ENCODE assay signal across 8 cellular contexts in genomic region chr4:67909910-67910905, GRCh38. TPM values are rescaled to one million over a fixed set of nuclear protein-coding genes. Genes with fewer than 3 reads are reported as not detected.
A peak's percentile ranks its signal among the peaks of the same experiment; 100 is the strongest.
DNase-seq lines count a peak whose midpoint lies in the region; ATAC-seq, FAIRE-seq and TF ChIP-seq lines count a peak whose summit lies in the region.

No MANE protein-coding gene starts in this region.

- H3K4me1 ChIP-seq in A549, result no peaks in the 10 kb centered on the region
- no peaks in the 10 kb centered on the region for H3K4me1 ChIP-seq in aorta (ENCODE audit: control insufficient read depth in 1 of 2, insufficient read depth in 2 of 2, low read length in 2 of 2)

- TF ChIP-seq CTCF in A549 (IDR thresholded peaks at IDR 0.05) (peak; percentile 42), fibroblast of villous mesenchyme (IDR thresholded peaks at IDR 0.05; ENCODE audit: insufficient read depth, low read depth, low read length) (peak; percentile 65)

- CTCF ChIA-PET in A549 (lab: Yijun Ruan, JAX), result interaction anchor here (0.6 to 1.5 kb wide), 4 partner anchors 10 to 365 kb away, joined by 3 to 5 read pairs (median 3); no protein-coding TSS in a partner anchor

- intact Hi-C loops in aorta (cut with DNase I), result no loop called here

- ATAC-seq in A549, result no peak
- ATAC-seq in GM18858 (IDR thresholded peaks at IDR 0.05; ENCODE audit: unreplicated experiment), result peak; percentile 56
- ATAC-seq in aorta (ENCODE audit: low FRiP score), result no peak
- ATAC-seq in HG03025 (IDR thresholded peaks at IDR 0.05; ENCODE audit: low FRiP score, unreplicated experiment), result no peak

- no peak for TF ChIP-seq POLR2A in A549 (IDR thresholded peaks at IDR 0.05; ENCODE audit: low read length)

- H3K4me3 ChIP-seq in A549 (no peak overlapping the region), fibroblast of villous mesenchyme (ENCODE audit: low read depth, low read length) (no peak overlapping the region), aorta (ENCODE audit: low read length in 2 of 2) (no peak overlapping the region)

- WGBS in A549 (ENCODE audit: missing lambda C conversion rate), result 13% methylated on average over 7 of the region's 7 CpGs
- WGBS in aorta, 2 donors, result 38 to 47% methylated on average over 7 of the region's 7 CpGs

- H3K4me2 ChIP-seq in A549, result no peak overlapping the region

- FAIRE-seq in A549 (lab: Jason Lieb, UNC), result no peak

- TF ChIP-seq EP300 in A549 (IDR thresholded peaks at IDR 0.05), result no peak

- H3K27ac ChIP-seq in A549 (no peak overlapping the region), aorta (ENCODE audit: low read depth in 1 of 2, low read length in 2 of 2) (no peak overlapping the region)

- H3K9me3 ChIP-seq in A549, result no peaks in the 10 kb centered on the region
- no peaks in the 10 kb centered on the region for H3K9me3 ChIP-seq in aorta (ENCODE audit: control insufficient read depth, low read length)

- H3K36me3 ChIP-seq in aorta (ENCODE audit: control insufficient read depth in 1 of 2, insufficient read depth in 2 of 2, low read length in 1 of 2), result no peaks in the 10 kb centered on the region

- POLR2A ChIA-PET in A549 (lab: Yijun Ruan, JAX), result no interaction called here

- TF ChIP-seq RAD21 in A549 (conservative IDR thresholded peaks at IDR 0.05 in 1 of 2, IDR thresholded peaks at IDR 0.05 in 1 of 2), result peak in 1 of 2 experiments; percentile 25; a peak in 3 of 5 replicates

- peak in 1 of 2 experiments; percentile 10 for DNase-seq in A549 (ENCODE audit: low read depth in 1 of 2, low spot score in 1 of 2)
- DNase-seq in RPMI7951 (ENCODE audit: low read depth), result peak; percentile 31
- peak; percentile 36 for DNase-seq in fibroblast of villous mesenchyme (ENCODE audit: low read depth)
- DNase-seq in aorta, result no peak
- no peak for DNase-seq in HuH-7.5 (ENCODE audit: low spot score)
- no peak for DNase-seq in inferior parietal cortex (ENCODE audit: extremely low spot score)

- no peaks in the 10 kb centered on the region for H3K27me3 ChIP-seq in aorta (ENCODE audit: control insufficient read depth in 1 of 2, insufficient read depth in 2 of 2, low read length in 1 of 2)

TF ChIP-seq in A549, 52 proteins besides CTCF, POLR2A, EP300 and RAD21:
- TF ChIP-seq ZFP36 (IDR thresholded peaks at IDR 0.05; ENCODE audit: borderline replicate concordance, partially characterized antibody) (no peak), SMC3 (IDR thresholded peaks at IDR 0.05) (peak; percentile 33; the same call in 1 of the 3 replicates)

RNA-seq across cellular contexts. Expression of gene TMPRSS11D, which starts 26.4 kb away (rescaled TPM):
- polyA plus RNA-seq in A549 (2011; rRNA removed) (not detected in 2 replicates), A549 (2017; fragmentation: RNase III; extraction: RNeasy Plus Mini Kit Qiagen cat#74134 plus additional on column Dnase treatment) (not detected in 3 replicates), aorta (1 to 10 TPM in 1 of 2 donors, under 1 TPM in 1; 0.13 to 2.5 TPM)
- polyA plus RNA-seq in A549 (2012; cell fraction: cytosol; rRNA removed), result not detected in 2 replicates
- polyA plus RNA-seq in A549 (2012; cell fraction: nucleus; rRNA removed), result not detected in 2 replicates
- polyA minus RNA-seq in A549 (2011; rRNA and poly(A)+ RNA removed), result not detected in 2 replicates
- total RNA-seq in RPMI7951 (2014; rRNA removed; shearing (Covaris generic)), result not detected in 2 replicates
- total RNA-seq in fibroblast of villous mesenchyme (not detected in 2 replicates), aorta (not detected)

RNA-seq across cellular contexts. Expression of gene TMPRSS11A, which starts 53.1 kb away (rescaled TPM):
- polyA plus RNA-seq in A549 (2011; rRNA removed) (not detected in 2 replicates), A549 (2017; fragmentation: RNase III; extraction: RNeasy Plus Mini Kit Qiagen cat#74134 plus additional on column Dnase treatment) (not detected in 3 replicates), aorta (under 1 TPM in 1 of 2 donors, not detected in 1; 0.08 TPM)
- polyA plus RNA-seq in A549 (2012; cell fraction: cytosol; rRNA removed), result not detected in 2 replicates
- not detected in 2 replicates for polyA plus RNA-seq in A549 (2012; cell fraction: nucleus; rRNA removed)
- polyA minus RNA-seq in A549 (2011; rRNA and poly(A)+ RNA removed), result not detected in 2 replicates
- not detected in 2 replicates for total RNA-seq in RPMI7951 (2014; rRNA removed; shearing (Covaris generic))
- total RNA-seq in fibroblast of villous mesenchyme (not detected in 2 replicates), aorta (not detected)

Comparison
In these comparisons a context has a peak if more than half of its experiments do, and no peak if none do; other contexts are left out.
1. DNase-seq: peak in RPMI7951 (single experiment) and fibroblast of villous mesenchyme (single experiment); none in aorta (0 of 2), HuH-7.5 (single experiment) and inferior parietal cortex (single experiment).